In the genomic region with DNA sequence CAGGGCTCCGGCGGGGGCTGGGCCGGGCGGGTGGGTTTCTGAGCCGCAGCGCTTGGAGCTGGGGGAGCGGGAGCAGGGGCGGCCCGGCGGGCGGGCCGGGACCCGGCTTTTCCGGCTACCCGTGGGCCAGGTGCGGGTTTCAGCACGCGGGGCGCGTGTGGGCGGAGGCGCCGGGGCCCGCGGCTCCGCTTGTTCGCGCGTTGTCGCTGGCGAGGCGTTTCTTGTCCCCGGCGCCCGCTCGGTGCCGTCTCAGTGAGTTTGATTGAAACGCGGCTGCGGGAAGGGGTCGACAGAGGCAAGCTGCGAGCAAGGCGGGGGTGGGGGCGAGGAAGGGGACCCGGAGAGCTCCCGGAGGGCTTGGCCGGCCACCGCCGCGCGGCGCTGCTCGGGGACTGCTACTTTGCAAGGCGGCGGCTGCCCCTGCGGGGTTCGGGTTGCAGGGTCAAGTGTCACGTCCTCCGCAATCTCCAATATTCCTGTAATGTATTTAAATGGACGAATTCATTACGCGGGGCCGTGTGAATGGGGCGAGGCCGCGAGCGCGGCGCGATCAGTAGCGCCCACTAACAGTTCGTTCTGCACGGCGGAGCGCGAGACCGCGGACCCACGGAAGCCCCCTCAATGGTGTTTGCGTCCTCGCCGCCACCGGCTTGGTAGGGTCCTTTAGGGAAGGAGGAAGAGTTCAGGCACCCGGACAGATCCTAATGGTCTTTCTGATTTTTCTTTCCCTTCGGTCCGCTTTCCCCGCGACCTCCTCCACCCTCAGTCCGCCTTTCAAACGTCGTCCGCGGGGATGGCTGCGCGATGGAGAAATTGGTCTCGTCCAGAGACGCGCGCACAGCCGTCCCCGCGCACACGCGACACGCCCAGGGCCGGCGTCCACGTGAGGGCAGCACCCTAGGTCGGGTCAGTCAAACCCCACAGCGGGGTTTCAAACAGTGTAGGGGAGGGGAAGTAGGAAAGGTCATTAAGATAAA, we compare ENCODE assay signal across 1 cellular context.
A peak's percentile ranks its signal among the peaks of the same experiment; 100 is the strongest.
TF ChIP-seq lines count a peak whose summit lies in the region.

No MANE protein-coding gene starts in this region.

TF ChIP-seq in GM23338, 12 proteins besides CTCF, POLR2A, EP300 and RAD21 (continued from another document):
- TF ChIP-seq, protein P1, sequence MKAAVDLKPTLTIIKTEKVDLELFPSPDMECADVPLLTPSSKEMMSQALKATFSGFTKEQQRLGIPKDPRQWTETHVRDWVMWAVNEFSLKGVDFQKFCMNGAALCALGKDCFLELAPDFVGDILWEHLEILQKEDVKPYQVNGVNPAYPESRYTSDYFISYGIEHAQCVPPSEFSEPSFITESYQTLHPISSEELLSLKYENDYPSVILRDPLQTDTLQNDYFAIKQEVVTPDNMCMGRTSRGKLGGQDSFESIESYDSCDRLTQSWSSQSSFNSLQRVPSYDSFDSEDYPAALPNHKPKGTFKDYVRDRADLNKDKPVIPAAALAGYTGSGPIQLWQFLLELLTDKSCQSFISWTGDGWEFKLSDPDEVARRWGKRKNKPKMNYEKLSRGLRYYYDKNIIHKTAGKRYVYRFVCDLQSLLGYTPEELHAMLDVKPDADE (IDR thresholded peaks at IDR 0.05), result no peak
- TF ChIP-seq CREB1 (CRISPR knock-in tag; IDR thresholded peaks at IDR 0.05; ENCODE audit: low read depth) (no peak), ZNF114 (CRISPR knock-in tag; IDR thresholded peaks at IDR 0.05) (no peak), ZNF331 (CRISPR knock-in tag; IDR thresholded peaks at IDR 0.05; ENCODE audit: low read depth) (no peak), JUNB (IDR thresholded peaks at IDR 0.05; ENCODE audit: unreplicated experiment) (no peak), EZH2phosphoT487 (IDR thresholded peaks at IDR 0.05; ENCODE audit: unreplicated experiment) (peak; percentile 82), EZH2 (IDR thresholded peaks at IDR 0.05; ENCODE audit: low read depth, unreplicated experiment) (peak; percentile 93), STAT1 (IDR thresholded peaks at IDR 0.05; ENCODE audit: unreplicated experiment) (no peak)
- TF ChIP-seq, protein P2, sequence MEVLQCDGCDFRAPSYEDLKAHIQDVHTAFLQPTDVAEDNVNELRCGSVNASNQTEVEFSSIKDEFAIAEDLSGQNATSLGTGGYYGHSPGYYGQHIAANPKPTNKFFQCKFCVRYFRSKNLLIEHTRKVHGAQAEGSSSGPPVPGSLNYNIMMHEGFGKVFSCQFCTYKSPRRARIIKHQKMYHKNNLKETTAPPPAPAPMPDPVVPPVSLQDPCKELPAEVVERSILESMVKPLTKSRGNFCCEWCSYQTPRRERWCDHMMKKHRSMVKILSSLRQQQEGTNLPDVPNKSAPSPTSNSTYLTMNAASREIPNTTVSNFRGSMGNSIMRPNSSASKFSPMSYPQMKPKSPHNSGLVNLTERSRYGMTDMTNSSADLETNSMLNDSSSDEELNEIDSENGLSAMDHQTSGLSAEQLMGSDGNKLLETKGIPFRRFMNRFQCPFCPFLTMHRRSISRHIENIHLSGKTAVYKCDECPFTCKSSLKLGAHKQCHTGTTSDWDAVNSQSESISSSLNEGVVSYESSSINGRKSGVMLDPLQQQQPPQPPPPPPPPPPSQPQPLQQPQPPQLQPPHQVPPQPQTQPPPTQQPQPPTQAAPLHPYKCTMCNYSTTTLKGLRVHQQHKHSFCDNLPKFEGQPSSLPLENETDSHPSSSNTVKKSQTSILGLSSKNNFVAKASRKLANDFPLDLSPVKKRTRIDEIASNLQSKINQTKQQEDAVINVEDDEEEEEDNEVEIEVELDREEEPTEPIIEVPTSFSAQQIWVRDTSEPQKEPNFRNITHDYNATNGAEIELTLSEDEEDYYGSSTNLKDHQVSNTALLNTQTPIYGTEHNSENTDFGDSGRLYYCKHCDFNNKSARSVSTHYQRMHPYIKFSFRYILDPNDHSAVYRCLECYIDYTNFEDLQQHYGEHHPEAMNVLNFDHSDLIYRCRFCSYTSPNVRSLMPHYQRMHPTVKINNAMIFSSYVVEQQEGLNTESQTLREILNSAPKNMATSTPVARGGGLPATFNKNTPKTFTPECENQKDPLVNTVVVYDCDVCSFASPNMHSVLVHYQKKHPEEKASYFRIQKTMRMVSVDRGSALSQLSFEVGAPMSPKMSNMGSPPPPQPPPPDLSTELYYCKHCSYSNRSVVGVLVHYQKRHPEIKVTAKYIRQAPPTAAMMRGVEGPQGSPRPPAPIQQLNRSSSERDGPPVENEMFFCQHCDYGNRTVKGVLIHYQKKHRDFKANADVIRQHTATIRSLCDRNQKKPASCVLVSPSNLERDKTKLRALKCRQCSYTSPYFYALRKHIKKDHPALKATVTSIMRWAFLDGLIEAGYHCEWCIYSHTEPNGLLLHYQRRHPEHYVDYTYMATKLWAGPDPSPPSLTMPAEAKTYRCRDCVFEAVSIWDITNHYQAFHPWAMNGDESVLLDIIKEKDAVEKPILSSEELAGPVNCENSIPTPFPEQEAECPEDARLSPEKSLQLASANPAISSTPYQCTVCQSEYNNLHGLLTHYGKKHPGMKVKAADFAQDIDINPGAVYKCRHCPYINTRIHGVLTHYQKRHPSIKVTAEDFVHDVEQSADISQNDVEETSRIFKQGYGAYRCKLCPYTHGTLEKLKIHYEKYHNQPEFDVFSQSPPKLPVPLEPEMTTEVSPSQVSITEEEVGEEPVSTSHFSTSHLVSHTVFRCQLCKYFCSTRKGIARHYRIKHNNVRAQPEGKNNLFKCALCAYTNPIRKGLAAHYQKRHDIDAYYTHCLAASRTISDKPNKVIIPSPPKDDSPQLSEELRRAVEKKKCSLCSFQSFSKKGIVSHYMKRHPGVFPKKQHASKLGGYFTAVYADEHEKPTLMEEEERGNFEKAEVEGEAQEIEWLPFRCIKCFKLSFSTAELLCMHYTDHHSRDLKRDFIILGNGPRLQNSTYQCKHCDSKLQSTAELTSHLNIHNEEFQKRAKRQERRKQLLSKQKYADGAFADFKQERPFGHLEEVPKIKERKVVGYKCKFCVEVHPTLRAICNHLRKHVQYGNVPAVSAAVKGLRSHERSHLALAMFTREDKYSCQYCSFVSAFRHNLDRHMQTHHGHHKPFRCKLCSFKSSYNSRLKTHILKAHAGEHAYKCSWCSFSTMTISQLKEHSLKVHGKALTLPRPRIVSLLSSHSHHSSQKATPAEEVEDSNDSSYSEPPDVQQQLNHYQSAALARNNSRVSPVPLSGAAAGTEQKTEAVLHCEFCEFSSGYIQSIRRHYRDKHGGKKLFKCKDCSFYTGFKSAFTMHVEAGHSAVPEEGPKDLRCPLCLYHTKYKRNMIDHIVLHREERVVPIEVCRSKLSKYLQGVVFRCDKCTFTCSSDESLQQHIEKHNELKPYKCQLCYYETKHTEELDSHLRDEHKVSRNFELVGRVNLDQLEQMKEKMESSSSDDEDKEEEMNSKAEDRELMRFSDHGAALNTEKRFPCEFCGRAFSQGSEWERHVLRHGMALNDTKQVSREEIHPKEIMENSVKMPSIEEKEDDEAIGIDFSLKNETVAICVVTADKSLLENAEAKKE (CRISPR knock-in tag; IDR thresholded peaks at IDR 0.05), result no peak
